In the genomic region with DNA sequence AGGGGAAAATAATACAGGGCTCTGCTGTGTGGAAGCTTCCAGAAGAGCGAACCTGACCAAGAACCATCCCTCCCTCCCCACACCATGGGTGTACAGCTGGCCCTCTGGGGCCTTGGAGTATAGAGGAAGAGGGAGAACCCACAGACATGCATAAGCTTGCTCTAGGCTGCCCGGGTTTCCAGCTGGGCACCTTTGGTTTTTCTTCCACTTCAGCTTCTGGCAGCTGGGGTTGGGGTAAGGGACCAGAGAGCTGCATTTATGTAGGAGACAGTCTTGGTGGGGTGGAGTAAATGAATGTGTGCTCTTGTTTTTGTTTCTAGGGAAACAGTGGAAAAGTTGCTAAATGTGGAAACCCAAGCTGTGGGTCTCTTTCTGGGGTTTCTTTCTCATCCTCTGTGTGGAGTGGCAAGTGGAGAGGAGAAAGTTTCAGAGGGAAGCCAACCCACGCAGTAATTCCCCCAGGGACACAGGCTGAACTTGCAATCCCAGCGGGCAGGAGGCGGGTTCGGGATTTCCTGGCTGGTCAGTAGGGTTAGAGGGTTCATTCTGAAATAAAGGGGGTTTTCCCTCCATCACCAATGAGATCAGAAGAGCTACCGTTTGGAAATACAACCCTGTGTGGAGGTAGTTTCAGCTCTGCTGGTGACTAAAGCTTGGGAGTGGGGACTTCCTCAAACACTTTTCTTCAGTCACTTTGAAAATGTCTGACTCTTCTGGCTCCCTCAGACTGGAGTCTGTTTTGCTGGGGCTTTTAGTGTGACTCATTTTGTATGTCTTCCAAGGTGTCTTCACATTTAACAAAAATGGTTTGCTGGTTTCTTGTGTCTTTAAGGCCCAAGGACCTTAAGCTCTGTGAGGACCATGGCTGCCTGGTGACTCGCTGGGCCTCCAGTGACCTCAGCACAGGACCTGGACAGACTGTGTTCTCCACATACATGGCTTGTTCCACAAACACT, we compare ENCODE assay signal across 8 cellular contexts. TPM values are rescaled to one million over a fixed set of nuclear protein-coding genes. Genes with fewer than 3 reads are reported as not detected.
DNase-seq lines count a peak whose midpoint lies in the region; ATAC-seq and TF ChIP-seq lines count a peak whose summit lies in the region.

No MANE protein-coding gene starts in this region.

- H3K9ac ChIP-seq in Loucy (ENCODE audit: low read depth, low read length, poor library complexity, severe bottlenecking) (no peak overlapping the region), trophoblast cell (ENCODE audit: low read length) (no peak overlapping the region)

- no peak overlapping the region for H3K23ac ChIP-seq in trophoblast cell (ENCODE audit: low read length)

- H3K36me3 ChIP-seq in Loucy (ENCODE audit: insufficient read depth, low read length) = no peaks in the 10 kb centered on the region
- no peaks in the 10 kb centered on the region for H3K36me3 ChIP-seq in trophoblast cell (ENCODE audit: control insufficient read depth in 1 of 2, insufficient read depth in 2 of 2, low read length in 2 of 2)
- no peaks in the 10 kb centered on the region for H3K36me3 ChIP-seq in BE2C

- no peak overlapping the region for H2BK12ac ChIP-seq in trophoblast cell (ENCODE audit: low read length)

- H3K4me1 ChIP-seq in Loucy (ENCODE audit: insufficient read depth, low read length, poor library complexity, severe bottlenecking) (peaks cover 10% of the 10 kb centered on the region), trophoblast cell (ENCODE audit: control insufficient read depth in 1 of 2, insufficient read depth in 2 of 2, low read length in 2 of 2) (peaks cover 2 to 8% of the 10 kb centered on the region in 2 experiments), BE2C (no peaks in the 10 kb centered on the region)

- no peak overlapping the region for H3K4ac ChIP-seq in trophoblast cell (ENCODE audit: low read depth, low read length)

- H4K12ac ChIP-seq in trophoblast cell (ENCODE audit: low read depth, low read length) = no peak overlapping the region

- H3K27ac ChIP-seq in trophoblast cell (ENCODE audit: low read depth, low read length) = no peak overlapping the region

- no CpG with 5 or more reads among the region's 8 CpGs for WGBS in trophoblast cell (ENCODE audit: extremely low coverage, insufficient coverage, insufficient read length)

- H3K27me3 ChIP-seq in Loucy (ENCODE audit: insufficient read depth, low read length, poor library complexity, severe bottlenecking) (no peaks in the 10 kb centered on the region), trophoblast cell (ENCODE audit: insufficient read depth, low read length) (no peaks in the 10 kb centered on the region), BE2C (no peaks in the 10 kb centered on the region)

- no peaks in the 10 kb centered on the region for H4K20me1 ChIP-seq in Loucy (ENCODE audit: insufficient read depth, low read length, poor library complexity, severe bottlenecking)

- H2BK120ac ChIP-seq in trophoblast cell (ENCODE audit: insufficient read depth, low read length, poor library complexity) = no peak overlapping the region

- H3K4me3 ChIP-seq in Loucy (ENCODE audit: low read length, poor library complexity, severe bottlenecking) (no peak overlapping the region), cardiac fibroblast (replicated peaks in 1 of 2; ENCODE audit: low read depth in 2 of 2, low read length in 2 of 2) (no peak overlapping the region), trophoblast cell (ENCODE audit: low read depth, low read length) (no peak overlapping the region), BE2C (ENCODE audit: low read depth, low read length) (no peak overlapping the region)

- no peak overlapping the region for H2AK5ac ChIP-seq in trophoblast cell (ENCODE audit: low read length)

- no peak overlapping the region for H4K8ac ChIP-seq in trophoblast cell (ENCODE audit: low read depth, low read length)

- H3K79me2 ChIP-seq in Loucy (ENCODE audit: insufficient read depth, low read length) (no peaks in the 10 kb centered on the region), trophoblast cell (ENCODE audit: control insufficient read depth, insufficient read depth, low read length, poor library complexity) (no peaks in the 10 kb centered on the region)

- H3K9me3 ChIP-seq in Loucy (ENCODE audit: insufficient read depth, low read depth, low read length) (no peaks in the 10 kb centered on the region), trophoblast cell (ENCODE audit: insufficient read depth, low read depth, low read length) (no peaks in the 10 kb centered on the region), BE2C (no peaks in the 10 kb centered on the region)

- peak; percentile 80 for DNase-seq in GF-D8 (lab: John Stamatoyannopoulos, UW)
- DNase-seq in cardiac fibroblast (ENCODE audit: low read depth in 2 of 2) = peak; percentile 94 to 95
- peak; percentile 51 to 54 for DNase-seq in trophoblast cell
- DNase-seq in NCI-H748 treated with DMSO at 0.1 percent for 48 hours (lab: John Stamatoyannopoulos, UW) = no peak
- DNase-seq in BE2C = no peak

- TF ChIP-seq CTCF in Loucy (conservative IDR thresholded peaks at IDR 0.05; ENCODE audit: low read length) = no peak
- TF ChIP-seq CTCF in cardiac fibroblast (IDR thresholded peaks at IDR 0.05; ENCODE audit: low read depth, low read length) = no peak
- TF ChIP-seq CTCF in BE2C (IDR thresholded peaks at IDR 0.05; ENCODE audit: low read depth, low read length) = no peak

- H2BK5ac ChIP-seq in trophoblast cell (ENCODE audit: low read depth, low read length, poor library complexity) = no peak overlapping the region

- H3K4me2 ChIP-seq in Loucy (ENCODE audit: low read depth, low read length, poor library complexity, severe bottlenecking) (no peak overlapping the region), trophoblast cell (ENCODE audit: low read length) (no peak overlapping the region)

- no peaks in the 10 kb centered on the region; the same call in 1 of the 2 replicates for H3F3A ChIP-seq in Loucy (ENCODE audit: low read depth)

- peak overlapping the region; percentile 41; the same call in 1 of the 2 replicates for H2AFZ ChIP-seq in Loucy (ENCODE audit: low read length)
- H2AFZ ChIP-seq in trophoblast cell (ENCODE audit: insufficient read depth, low read length, poor library complexity) = no peak overlapping the region

- H3K79me1 ChIP-seq in trophoblast cell (ENCODE audit: low read length) = no peaks in the 10 kb centered on the region

- no peak overlapping the region for H3K14ac ChIP-seq in trophoblast cell (ENCODE audit: low read length)

- H4K91ac ChIP-seq in trophoblast cell (ENCODE audit: low read depth, low read length) = no peak overlapping the region

- ATAC-seq in GM21447 (IDR thresholded peaks at IDR 0.05; ENCODE audit: unreplicated experiment) (peak; percentile 74), HG02763 (IDR thresholded peaks at IDR 0.05; ENCODE audit: unreplicated experiment) (no peak)

- H3K18ac ChIP-seq in trophoblast cell (ENCODE audit: low read length) = no peak overlapping the region

- no peaks in the 10 kb centered on the region for H3K9me2 ChIP-seq in Loucy (replicated peaks; ENCODE audit: low read depth, low read length)

RNA-seq across cellular contexts. Expression of gene SRGN, which starts 22.2 kb away (rescaled TPM):
- not detected in 2 replicates for polyA plus RNA-seq in trophoblast cell (2013)
- not detected for polyA plus RNA-seq in BE2C (2012; ENCODE audit: insufficient read depth, insufficient read length, low read depth)

RNA-seq across cellular contexts. Expression of gene VPS26A, which starts 58.3 kb away (rescaled TPM):
- 45.2 and 45.4 TPM in 2 replicates for polyA plus RNA-seq in trophoblast cell (2013)
- 21.3 TPM for polyA plus RNA-seq in BE2C (2012; ENCODE audit: insufficient read depth, insufficient read length, low read depth)

Comparison
In these comparisons a context has a peak if more than half of its experiments do, and no peak if none do; other contexts are left out.
1. DNase-seq: peak in GF-D8 (single experiment), cardiac fibroblast (2 of 2) and trophoblast cell (2 of 2); none in NCI-H748 treated with DMSO at 0.1 percent for 48 hours (single experiment) and BE2C (single experiment).